ENCODE assay signal across 20 cellular contexts in the genomic region with DNA sequence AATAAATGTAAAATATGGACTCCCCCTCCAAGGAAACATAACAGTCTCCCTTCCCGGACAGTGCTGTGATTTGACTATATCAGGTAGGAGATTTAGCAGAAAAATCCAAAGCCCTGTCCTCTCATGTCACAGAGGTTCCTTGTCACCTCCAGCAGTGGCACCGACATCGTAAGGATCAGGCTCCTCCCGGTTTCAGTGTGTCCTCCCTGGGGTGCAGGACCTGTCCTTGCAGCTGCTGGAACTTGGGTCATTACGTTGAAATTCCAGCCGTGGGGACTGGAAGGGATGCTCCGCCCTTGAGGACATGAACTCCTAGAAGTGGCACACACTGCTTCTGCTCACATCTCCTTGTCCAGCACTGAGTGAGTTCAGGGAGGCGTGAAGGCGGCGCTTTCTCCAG.
DNase-seq lines count a peak whose midpoint lies in the region; ATAC-seq and TF ChIP-seq lines count a peak whose summit lies in the region.
"Had no signal": no experiment of that assay in that cellular context is flagged by ENCODE, and none has a peak within 500 bp of the region (broad histone marks: within the 10 kb centered on the region; RNA-seq: fewer than 3 reads in every experiment).

No MANE protein-coding gene starts in this region.

- no peak for ATAC-seq in stimulated activated effector memory CD8-positive, alpha-beta T cell treated with anti-CD3 and anti-CD28 coated beads, Interleukin-12 subunit alpha, Interleukin-12 subunit beta, amount 100 ng/mL, for 72 hours
- no peak for ATAC-seq in HG02870 (IDR thresholded peaks at IDR 0.05; ENCODE audit: unreplicated experiment)
- no peak for ATAC-seq in HG03442 (IDR thresholded peaks at IDR 0.05; ENCODE audit: unreplicated experiment)

- H4K20me1 ChIP-seq in smooth muscle cell (ENCODE audit: low read depth), result no peaks in the 10 kb centered on the region

- H3K27ac ChIP-seq in smooth muscle cell (ENCODE audit: low read depth), result no peak overlapping the region
- H3K27ac ChIP-seq: Peyer's patch, SJSA1 had no signal

- no peak overlapping the region for H3K4me2 ChIP-seq in smooth muscle cell

- no peaks in the 10 kb centered on the region for H3F3A ChIP-seq in smooth muscle cell (ENCODE audit: low read depth)

- no peak overlapping the region for H2AFZ ChIP-seq in smooth muscle cell (ENCODE audit: low read depth)

- peaks cover 6% of the 10 kb centered on the region for H3K27me3 Mint-ChIP-seq in HFFc6 (ENCODE audit: insufficient read depth)

- H3K27ac Mint-ChIP-seq in HFFc6, result peak overlapping the region; percentile 68; the same call in 1 of the 2 replicates
- H3K27ac Mint-ChIP-seq in stimulated activated effector memory CD8-positive, alpha-beta T cell treated with anti-CD3 and anti-CD28 coated beads, Interleukin-12 subunit alpha, Interleukin-12 subunit beta, amount 100 ng/mL, for 72 hours, result peak overlapping the region; percentile 16

- H3K4me3 ChIP-seq in adipocyte (ENCODE audit: low read length) (peak overlapping the region; percentile 60), smooth muscle cell (no peak overlapping the region)
- H3K4me3 ChIP-seq: HAP-1, Peyer's patch, SJSA1 had no signal

- H3K79me2 ChIP-seq in smooth muscle cell (ENCODE audit: low read depth), result no peaks in the 10 kb centered on the region

- DNase-seq in HFFc6, result no peak
- no peak for DNase-seq in adipocyte (ENCODE audit: low read depth)
- peak; percentile 51 for DNase-seq in left kidney (ENCODE audit: low read depth, low spot score)
- no peak for DNase-seq in stimulated activated effector memory CD8-positive, alpha-beta T cell treated with anti-CD3 and anti-CD28 coated beads, Interleukin-12 subunit alpha, Interleukin-12 subunit beta, amount 100 ng/mL, for 72 hours (ENCODE audit: low spot score in 2 of 2)
- DNase-seq in smooth muscle cell (lab: John Stamatoyannopoulos, UW; ENCODE audit: unreplicated experiment), result no peak
- DNase-seq: ACHN; C1 segment of cervical spinal cord; CD8-positive, alpha-beta memory T cell; DMS53; NCI-H1417 treated with DMSO at 0.1 percent for 48 hours; NCI-H187 treated with DMSO at 0.1 percent for 48 hours; NCI-H2171; NCI-H526 treated with DMSO at 0.1 percent for 48 hours; NK-92 treated with Interleukin-12 subunit alpha and Interleukin-12 subunit beta, amount 100 ng/mL, for 24 hours; SW 1271 had no signal

- no peaks in the 10 kb centered on the region for H3K9me3 Mint-ChIP-seq in HFFc6
- no peaks in the 10 kb centered on the region for H3K9me3 Mint-ChIP-seq in stimulated activated effector memory CD8-positive, alpha-beta T cell treated with anti-CD3 and anti-CD28 coated beads, Interleukin-12 subunit alpha, Interleukin-12 subunit beta, amount 100 ng/mL, for 72 hours
- H3K9me3 Mint-ChIP-seq: CD8-positive, alpha-beta memory T cell had no signal

- H3K4me1 ChIP-seq in adipocyte (ENCODE audit: control insufficient read depth, insufficient read depth, low read length) (peaks cover 11% of the 10 kb centered on the region), smooth muscle cell (ENCODE audit: low read depth) (peaks cover 7% of the 10 kb centered on the region)
- H3K4me1 ChIP-seq: HAP-1, Peyer's patch, SJSA1 had no signal

- H3K9ac ChIP-seq in adipocyte (ENCODE audit: low read length) (peak overlapping the region; percentile 49), smooth muscle cell (ENCODE audit: low read depth) (no peak overlapping the region)

- H3K27me3 ChIP-seq in adipocyte (replicated peaks; ENCODE audit: control insufficient read depth, insufficient read depth, low read length), result peaks cover 13% of the 10 kb centered on the region
- H3K27me3 ChIP-seq in smooth muscle cell (ENCODE audit: low read depth), result peaks cover 7% of the 10 kb centered on the region
- H3K27me3 ChIP-seq: Peyer's patch had no signal

- H3K36me3 ChIP-seq in adipocyte (ENCODE audit: control insufficient read depth, insufficient read depth, low read length, severe bottlenecking), result no peaks in the 10 kb centered on the region
- H3K36me3 ChIP-seq in smooth muscle cell (ENCODE audit: low read depth), result no peaks in the 10 kb centered on the region
- H3K36me3 ChIP-seq: HAP-1, Peyer's patch, SJSA1 had no signal

- H3K4me3 Mint-ChIP-seq in HFFc6, result peak overlapping the region; percentile 61
- no peak overlapping the region for H3K4me3 Mint-ChIP-seq in stimulated activated effector memory CD8-positive, alpha-beta T cell treated with anti-CD3 and anti-CD28 coated beads, Interleukin-12 subunit alpha, Interleukin-12 subunit beta, amount 100 ng/mL, for 72 hours
- H3K4me3 Mint-ChIP-seq: CD8-positive, alpha-beta memory T cell had no signal

- WGBS in smooth muscle cell (ENCODE audit: low lambda C conversion rate), result 85% methylated on average over 10 of the region's 10 CpGs

- TF ChIP-seq CTCF in HFFc6 (IDR thresholded peaks at IDR 0.05), result no peak
- TF ChIP-seq CTCF in smooth muscle cell (IDR thresholded peaks at IDR 0.05; ENCODE audit: borderline replicate concordance, insufficient read depth, poor library complexity, severe bottlenecking), result no peak

- H3K4me1 Mint-ChIP-seq in HFFc6 (ENCODE audit: low read depth), result peaks cover 35% of the 10 kb centered on the region
- H3K4me1 Mint-ChIP-seq in stimulated activated effector memory CD8-positive, alpha-beta T cell treated with anti-CD3 and anti-CD28 coated beads, Interleukin-12 subunit alpha, Interleukin-12 subunit beta, amount 100 ng/mL, for 72 hours, result peaks cover 38% of the 10 kb centered on the region

- H3K9me3 ChIP-seq in adipocyte (ENCODE audit: control insufficient read depth, low read length) (no peaks in the 10 kb centered on the region), smooth muscle cell (replicated peaks; ENCODE audit: low read depth) (no peaks in the 10 kb centered on the region)
- H3K9me3 ChIP-seq: HAP-1, Peyer's patch, SJSA1 had no signal

- H3K36me3 Mint-ChIP-seq in HFFc6 (ENCODE audit: low read depth), result peaks cover 2% of the 10 kb centered on the region; the same call in 1 of the 2 replicates
- no peaks in the 10 kb centered on the region for H3K36me3 Mint-ChIP-seq in stimulated activated effector memory CD8-positive, alpha-beta T cell treated with anti-CD3 and anti-CD28 coated beads, Interleukin-12 subunit alpha, Interleukin-12 subunit beta, amount 100 ng/mL, for 72 hours
